ENCODE assay signal across 11 cellular contexts in genomic region chr1:172394811-172395210, GRCh38. TPM values are rescaled to one million over a fixed set of nuclear protein-coding genes. Genes with fewer than 3 reads are reported as not detected.
DNase-seq lines count a peak whose midpoint lies in the region; ATAC-seq and TF ChIP-seq lines count a peak whose summit lies in the region.
"Had no signal": no experiment of that assay in that cellular context is flagged by ENCODE, and none has a peak within 500 bp of the region (broad histone marks: within the 10 kb centered on the region; RNA-seq: fewer than 3 reads in every experiment).

No MANE protein-coding gene starts in this region.

- no peak overlapping the region for H3K4me3 ChIP-seq in left ventricle myocardium inferior
- H3K4me3 ChIP-seq in right cardiac atrium (ENCODE audit: low read length): no peak overlapping the region
- no peak overlapping the region for H3K4me3 ChIP-seq in muscle layer of colon (ENCODE audit: low read depth in 1 of 2, low read length in 2 of 2)
- H3K4me3 ChIP-seq: adrenal gland had no signal

- H3K9me3 ChIP-seq in left ventricle myocardium inferior (replicated peaks) (no peaks in the 10 kb centered on the region), right cardiac atrium (ENCODE audit: control insufficient read depth, low read length) (no peaks in the 10 kb centered on the region), muscle layer of colon (ENCODE audit: low read length) (no peaks in the 10 kb centered on the region)
- H3K9me3 ChIP-seq: adrenal gland had no signal

- H3K9ac ChIP-seq in muscle layer of colon (ENCODE audit: low read length): no peak overlapping the region

- no peaks in the 10 kb centered on the region for H3K36me3 ChIP-seq in left ventricle myocardium inferior
- no peaks in the 10 kb centered on the region for H3K36me3 ChIP-seq in muscle layer of colon (ENCODE audit: insufficient read depth, low read length)
- H3K36me3 ChIP-seq: adrenal gland had no signal

- H3K27ac ChIP-seq in left ventricle myocardium inferior (replicated peaks) (peak overlapping the region; percentile 66), right cardiac atrium (ENCODE audit: low read length) (no peak overlapping the region), angular gyrus (ENCODE audit: low read depth, low read length) (peak overlapping the region; percentile 85), muscle layer of colon (ENCODE audit: low read depth, low read length) (peak overlapping the region; percentile 64)
- H3K27ac ChIP-seq: C4-2B, foreskin keratinocyte had no signal

- no peak for TF ChIP-seq CTCF in left ventricle myocardium inferior (IDR thresholded peaks at IDR 0.05; ENCODE audit: borderline replicate concordance)

- peaks cover 76% of the 10 kb centered on the region for H3K4me1 ChIP-seq in left ventricle myocardium inferior
- peaks cover 4% of the 10 kb centered on the region for H3K4me1 ChIP-seq in right cardiac atrium (ENCODE audit: control insufficient read depth, insufficient read depth, low read length)
- peaks cover 81% of the 10 kb centered on the region for H3K4me1 ChIP-seq in muscle layer of colon (ENCODE audit: insufficient read depth, low read length)

- no peak for DNase-seq in left ventricle myocardium inferior
- DNase-seq in right cardiac atrium: no peak
- DNase-seq in NCI-H2029 (lab: John Stamatoyannopoulos, UW): no peak
- no peak for DNase-seq in activated gamma-delta T cell (lab: John Stamatoyannopoulos, UW)

- H3K27me3 ChIP-seq in left ventricle myocardium inferior (ENCODE audit: low read depth) (no peaks in the 10 kb centered on the region), right cardiac atrium (ENCODE audit: control insufficient read depth, insufficient read depth) (no peaks in the 10 kb centered on the region), muscle layer of colon (ENCODE audit: control insufficient read depth in 1 of 2, insufficient read depth in 2 of 2, low read length in 2 of 2) (no peaks in the 10 kb centered on the region)
- H3K27me3 ChIP-seq: adrenal gland, foreskin keratinocyte had no signal

- 94% methylated on average over 5 of the region's 5 CpGs for WGBS in right cardiac atrium

- ATAC-seq in right cardiac atrium: no peak
- no peak for ATAC-seq in GM18505 (IDR thresholded peaks at IDR 0.05; ENCODE audit: unreplicated experiment)
- ATAC-seq in HG02840 (IDR thresholded peaks at IDR 0.05; ENCODE audit: low FRiP score, unreplicated experiment): no peak
- ATAC-seq: foreskin keratinocyte had no signal

- no peak for TF ChIP-seq POLR2A in GM18505 (IDR thresholded peaks at IDR 0.05; ENCODE audit: borderline replicate concordance, extremely low read depth, insufficient read depth, insufficient read length)

- intact Hi-C loops in left ventricle myocardium inferior (cut with micrococcal nuclease) (no loop called here), right cardiac atrium (cut with DNase I) (loop anchor here (5.0 to 10.0 kb wide), 3 partner anchors 250 to 390 kb away; no protein-coding TSS in a partner anchor)

RNA-seq across cellular contexts. Expression of gene C1orf105, which starts 25.7 kb away (rescaled TPM):
- total RNA-seq in left ventricle myocardium inferior (8.5 TPM), right cardiac atrium (10 to 100 TPM in 3 of 4 donors, 1 to 10 TPM in 1; 3.2 to 19.1 (median 12.4) TPM)
- 21.5 TPM for polyA plus RNA-seq in right cardiac atrium
- total RNA-seq: foreskin keratinocyte had no signal
- polyA plus RNA-seq: foreskin keratinocyte had no signal

RNA-seq across cellular contexts. Expression of gene PIGC, which starts 49.1 kb away (rescaled TPM):
- total RNA-seq in left ventricle myocardium inferior (15.4 TPM), right cardiac atrium (10 to 100 TPM; 15.0 to 19.1 (median 18.5) TPM)
- 20.6 TPM for polyA plus RNA-seq in right cardiac atrium
